Comparison of ENCODE assay signal across 1 cellular context in genomic region chr1:46202975-46203737, GRCh38.
TF ChIP-seq lines count a peak whose summit lies in the region.

TSS of gene LURAP1 (plus strand) at chr1:46203334. CDS start at chr1:46203427, 93 bp downstream.

TF ChIP-seq in K562, 482 proteins besides CTCF, POLR2A, EP300 and RAD21 (continued from another document and continues in another):
- TF ChIP-seq MGA (IDR thresholded peaks at IDR 0.05), result no peak
- peak; percentile 72; the same call in 1 of the 2 replicates for TF ChIP-seq MTA3 (IDR thresholded peaks at IDR 0.05; ENCODE audit: borderline replicate concordance)
- no peak for TF ChIP-seq SNRNP70 (optimal IDR thresholded peaks at IDR 0.05; ENCODE audit: low read depth, low read length)
- TF ChIP-seq ETS1 (conservative IDR thresholded peaks at IDR 0.05; ENCODE audit: control insufficient read depth, low read depth, low read length), result peak; percentile 60; the same call in 1 of the 2 replicates
- no peak for TF ChIP-seq TARDBP (IDR thresholded peaks at IDR 0.05)
- TF ChIP-seq NFATC3 (IDR thresholded peaks at IDR 0.05), result no peak
- TF ChIP-seq CLOCK (CRISPR knock-in tag; IDR thresholded peaks at IDR 0.05; ENCODE audit: borderline replicate concordance), result no peak
- TF ChIP-seq ZNF324 (CRISPR knock-in tag; IDR thresholded peaks at IDR 0.05), result no peak
- no peak for TF ChIP-seq BCLAF1 (IDR thresholded peaks at IDR 0.05; ENCODE audit: borderline replicate concordance in 1 of 2, control insufficient read depth in 1 of 2, low read depth in 2 of 2, low read length in 1 of 2)
- no peak for TF ChIP-seq MITF (IDR thresholded peaks at IDR 0.05)
- no peak for TF ChIP-seq NR2C2 (CRISPR knock-in tag; IDR thresholded peaks at IDR 0.05)
- TF ChIP-seq NR2C2 (tag; IDR thresholded peaks at IDR 0.05), result no peak
- peak; percentile 65 for TF ChIP-seq RBFOX2 (IDR thresholded peaks at IDR 0.05; ENCODE audit: low read depth, low read length)
- TF ChIP-seq JUND (IDR thresholded peaks at IDR 0.05; ENCODE audit: borderline replicate concordance, low read depth, low read length), result 0 out of 2 replicates have a peak, but pooled peaks have one; percentile 11
- TF ChIP-seq JUND (tag; IDR thresholded peaks at IDR 0.05; ENCODE audit: borderline replicate concordance, low read depth, low read length), result no peak; the same call in 2 of the 3 replicates
- no peak for TF ChIP-seq EP400 (IDR thresholded peaks at IDR 0.05)
- TF ChIP-seq HMGN3 (IDR thresholded peaks at IDR 0.05; ENCODE audit: borderline replicate concordance, extremely low read depth, insufficient read length, low read depth, low read length), result peak; percentile 61
- TF ChIP-seq ZNF197 (CRISPR knock-in tag; IDR thresholded peaks at IDR 0.05; ENCODE audit: low read depth), result no peak
- peak; percentile 16 for TF ChIP-seq TAF1 (IDR thresholded peaks at IDR 0.05; ENCODE audit: control insufficient read depth, extremely low read depth, insufficient read depth, low read length, severe bottlenecking)
- no peak for TF ChIP-seq HMBOX1 (IDR thresholded peaks at IDR 0.05)
- no peak for TF ChIP-seq TCF3 (CRISPR knock-in tag; IDR thresholded peaks at IDR 0.05)
- no peak for TF ChIP-seq ZNF436 (CRISPR knock-in tag; IDR thresholded peaks at IDR 0.05)
- no peak for TF ChIP-seq ZC3H11A (IDR thresholded peaks at IDR 0.05; ENCODE audit: low read depth, low read length)
- no peak for TF ChIP-seq U2AF2 (optimal IDR thresholded peaks at IDR 0.05; ENCODE audit: low read depth, low read length)
- TF ChIP-seq NFE2L1 (tag; IDR thresholded peaks at IDR 0.05; ENCODE audit: borderline replicate concordance, low read depth), result no peak
- no peak for TF ChIP-seq ZNF253 (CRISPR knock-in tag; conservative IDR thresholded peaks at IDR 0.05)
- TF ChIP-seq TEAD1 (CRISPR knock-in tag; IDR thresholded peaks at IDR 0.05), result no peak
- TF ChIP-seq ZFP1 (CRISPR knock-in tag; IDR thresholded peaks at IDR 0.05), result no peak
- no peak for TF ChIP-seq ZNF121 (CRISPR knock-in tag; conservative IDR thresholded peaks at IDR 0.05)
- TF ChIP-seq CCNT2 (IDR thresholded peaks at IDR 0.05; ENCODE audit: borderline replicate concordance, extremely low read depth, insufficient read length, low read depth, low read length), result no peak
- no peak for TF ChIP-seq MEIS2 (IDR thresholded peaks at IDR 0.05; ENCODE audit: partially characterized antibody)
- no peak for TF ChIP-seq BMI1 (IDR thresholded peaks at IDR 0.05; ENCODE audit: low read length)
- no peak for TF ChIP-seq PREB (CRISPR knock-in tag; IDR thresholded peaks at IDR 0.05)
- peak; percentile 92 for TF ChIP-seq ZKSCAN8 (CRISPR knock-in tag; IDR thresholded peaks at IDR 0.05)
- no peak for TF ChIP-seq COPS2 (conservative IDR thresholded peaks at IDR 0.05)
